8 cellular contexts compared by ENCODE assay signal in genomic region chr18:13725566-13726227, GRCh38. TPM values are rescaled to one million over a fixed set of nuclear protein-coding genes. Genes with fewer than 3 reads are reported as not detected.
DNase-seq lines count a peak whose midpoint lies in the region; ATAC-seq and TF ChIP-seq lines count a peak whose summit lies in the region.

No MANE protein-coding gene starts in this region.

- no peak for TF ChIP-seq EP300 in sigmoid colon (IDR thresholded peaks at IDR 0.05)

- H3K4me3 ChIP-seq in GM12875 (ENCODE audit: low read depth, low read length), result peak overlapping the region; percentile 96
- peak overlapping the region; percentile 63 to 89 for H3K4me3 ChIP-seq in right atrium auricular region
- peak overlapping the region; percentile 80 to 98 (median 94) for H3K4me3 ChIP-seq in sigmoid colon

- H3K4me1 Mint-ChIP-seq in activated CD8-positive, alpha-beta T cell treated with anti-CD3 and anti-CD28 coated beads for 36 hours (ENCODE audit: low read depth), result peaks cover 49% of the 10 kb centered on the region

- TF ChIP-seq POLR2A in sigmoid colon (IDR thresholded peaks at IDR 0.05), result no peak

- H3K9me3 Mint-ChIP-seq in activated CD8-positive, alpha-beta T cell treated with anti-CD3 and anti-CD28 coated beads for 36 hours, result peaks cover 4% of the 10 kb centered on the region

- POLR2A ChIA-PET in activated CD8-positive, alpha-beta T cell treated with anti-CD3 and anti-CD28 coated beads for 36 hours (lab: Charles Lee), result interaction anchor here (0.7 to 1.2 kb wide), 6 partner anchors 17 to 509 kb away, joined by 3 to 4 read pairs (median 4); no protein-coding TSS in a partner anchor

- TF ChIP-seq CTCF in GM12875 (IDR thresholded peaks at IDR 0.05; ENCODE audit: borderline replicate concordance, insufficient read depth, low read depth, low read length), result no peak
- TF ChIP-seq CTCF in activated CD8-positive, alpha-beta T cell treated with anti-CD3 and anti-CD28 coated beads for 36 hours (IDR thresholded peaks at IDR 0.05), result no peak
- TF ChIP-seq CTCF in right atrium auricular region (IDR thresholded peaks at IDR 0.05), result no peak
- TF ChIP-seq CTCF in sigmoid colon (IDR thresholded peaks at IDR 0.05), result no peak

- WGBS in sigmoid colon, 2 donors, result 2 to 6% methylated on average over 34 of the region's 34 CpGs

- intact Hi-C loops in activated CD8-positive, alpha-beta T cell treated with anti-CD3 and anti-CD28 coated beads for 36 hours (cut with micrococcal nuclease), result no loop called here
- intact Hi-C loops in sigmoid colon (cut with DNase I), result loop anchor here (2.0 to 10.0 kb wide), 7 partner anchors 111 to 1023 kb away; partner anchors contain the start of genes CEP192, CEP76, PSMG2 and PTPN2

- no peak for DNase-seq in activated CD8-positive, alpha-beta T cell treated with anti-CD3 and anti-CD28 coated beads for 36 hours
- no peak for DNase-seq in right atrium auricular region (ENCODE audit: low spot score)
- no peak for DNase-seq in sigmoid colon
- DNase-seq in GM03348 (ENCODE audit: low spot score), result no peak
- no peak for DNase-seq in SKM-1 treated with dmso at 0.1 percent for 144 hours (lab: John Stamatoyannopoulos, UW; ENCODE audit: unreplicated experiment)
- DNase-seq in NCI-H2196 treated with DMSO at 0.1 percent for 48 hours (lab: John Stamatoyannopoulos, UW; ENCODE audit: unreplicated experiment), result no peak

- CTCF ChIA-PET in activated CD8-positive, alpha-beta T cell treated with anti-CD3 and anti-CD28 coated beads for 36 hours (lab: Charles Lee), result interaction anchor here (1.4 kb wide), 1 partner anchor 24 kb away, joined by 5 read pairs; no protein-coding TSS in a partner anchor

- H3K4me3 Mint-ChIP-seq in activated CD8-positive, alpha-beta T cell treated with anti-CD3 and anti-CD28 coated beads for 36 hours, result peak overlapping the region; percentile 83

- H3K27ac Mint-ChIP-seq in activated CD8-positive, alpha-beta T cell treated with anti-CD3 and anti-CD28 coated beads for 36 hours, result peak overlapping the region; percentile 97

- H3K27me3 ChIP-seq in right atrium auricular region, result no peaks in the 10 kb centered on the region
- no peaks in the 10 kb centered on the region for H3K27me3 ChIP-seq in sigmoid colon

- no peaks in the 10 kb centered on the region for H3K36me3 ChIP-seq in right atrium auricular region
- no peaks in the 10 kb centered on the region for H3K36me3 ChIP-seq in sigmoid colon

- H3K4me1 ChIP-seq in right atrium auricular region (peaks cover 0 to 23% of the 10 kb centered on the region in 2 donors), sigmoid colon (peaks cover 0 to 31% (median 29%) of the 10 kb centered on the region in 4 donors)

- H3K9me3 ChIP-seq in right atrium auricular region, result no peaks in the 10 kb centered on the region
- no peaks in the 10 kb centered on the region for H3K9me3 ChIP-seq in sigmoid colon

- H3K27ac ChIP-seq in right atrium auricular region (peak overlapping the region; percentile 96 to 98), sigmoid colon (peak overlapping the region; percentile 93 to 95 (median 95))

- H3K36me3 Mint-ChIP-seq in activated CD8-positive, alpha-beta T cell treated with anti-CD3 and anti-CD28 coated beads for 36 hours (ENCODE audit: low read depth), result peaks cover 46% of the 10 kb centered on the region

- no peaks in the 10 kb centered on the region for H3K27me3 Mint-ChIP-seq in activated CD8-positive, alpha-beta T cell treated with anti-CD3 and anti-CD28 coated beads for 36 hours

- ATAC-seq in HG02973 (IDR thresholded peaks at IDR 0.05; ENCODE audit: unreplicated experiment), result peak; percentile 11
- no peak for ATAC-seq in activated CD8-positive, alpha-beta T cell treated with anti-CD3 and anti-CD28 coated beads for 36 hours

RNA-seq across cellular contexts. Expression of gene FAM210A, which starts 0.7 kb away (rescaled TPM):
- total RNA-seq in activated CD8-positive, alpha-beta T cell treated with anti-CD3 and anti-CD28 coated beads for 36 hours, result 10 to 100 TPM; 57.7 to 64.2 TPM
- 10 to 100 TPM; 31.8 to 40.8 TPM for total RNA-seq in right atrium auricular region
- 10 to 100 TPM in 3 of 4 donors, 1 to 10 TPM in 1; 9.0 to 19.6 (median 14.0) TPM for total RNA-seq in sigmoid colon
- 10 to 100 TPM in 1 of 3 donors, 1 to 10 TPM in 2; 4.8 to 11.3 (median 8.4) TPM for polyA plus RNA-seq in sigmoid colon

RNA-seq across cellular contexts. Expression of gene RNMT, which starts 0.8 kb away (rescaled TPM):
- 10 to 100 TPM; 76.4 to 84.4 TPM for total RNA-seq in activated CD8-positive, alpha-beta T cell treated with anti-CD3 and anti-CD28 coated beads for 36 hours
- total RNA-seq in right atrium auricular region (10 to 100 TPM; 22.2 to 28.9 TPM), sigmoid colon (10 to 100 TPM; 16.1 to 22.3 (median 21.7) TPM)
- 10 to 100 TPM in 1 of 3 donors, 1 to 10 TPM in 2; 7.2 to 11.7 (median 7.9) TPM for polyA plus RNA-seq in sigmoid colon
